21 cellular contexts compared by ENCODE assay signal in genomic region chr12:113095405-113095804, GRCh38. TPM values are rescaled to one million over a fixed set of nuclear protein-coding genes. Genes with fewer than 3 reads are reported as not detected.
A peak's percentile ranks its signal among the peaks of the same experiment; 100 is the strongest.
DNase-seq lines count a peak whose midpoint lies in the region; ATAC-seq and TF ChIP-seq lines count a peak whose summit lies in the region.
"Had no signal": no experiment of that assay in that cellular context is flagged by ENCODE, and none has a peak within 500 bp of the region (broad histone marks: within the 10 kb centered on the region; RNA-seq: fewer than 3 reads in every experiment).

No MANE protein-coding gene starts in this region.

- peaks cover 5% of the 10 kb centered on the region; the same call in 1 of the 2 replicates for H4K20me1 ChIP-seq in Karpas-422 (ENCODE audit: insufficient read depth, low read depth, low read length)
- H4K20me1 ChIP-seq in H9 (ENCODE audit: control insufficient read depth, insufficient read depth, insufficient read length), result no peaks in the 10 kb centered on the region

- no peak for TF ChIP-seq CTCF in CD8-positive, alpha-beta T cell (IDR thresholded peaks at IDR 0.05)
- no peak for TF ChIP-seq CTCF in H9 (conservative IDR thresholded peaks at IDR 0.05)

- no peaks in the 10 kb centered on the region for H3K23me2 ChIP-seq in H9 (ENCODE audit: insufficient read length, low read depth, low read length, poor library complexity, severe bottlenecking)

- DNase-seq in CD8-positive, alpha-beta T cell, result no peak
- DNase-seq in Karpas-422 (no peak), T-helper 17 cell (no peak), glomerular visceral epithelial cell (ENCODE audit: extremely low spot score) (no peak), H9 (no peak)
- no peak for DNase-seq in naive thymus-derived CD4-positive, alpha-beta T cell
- DNase-seq: CD4-positive, CD25-positive, alpha-beta regulatory T cell; DMS153; GF-D8; GM23248; NCI-H1105; NCI-H2081; NCI-H2171; NCI-H524 treated with DMSO at 0.1 percent for 48 hours; NCI-H82 had no signal

- no peak overlapping the region for H4K91ac ChIP-seq in H9 (ENCODE audit: insufficient read length, low read depth, low read length)

- H3K27me3 ChIP-seq in CD8-positive, alpha-beta T cell (ENCODE audit: insufficient read depth, low read length), result no peaks in the 10 kb centered on the region
- H3K27me3 ChIP-seq in Karpas-422 (ENCODE audit: low read length) (no peaks in the 10 kb centered on the region), H9 (ENCODE audit: insufficient read depth, low read length) (no peaks in the 10 kb centered on the region)
- no peaks in the 10 kb centered on the region for H3K27me3 ChIP-seq in naive thymus-derived CD4-positive, alpha-beta T cell (ENCODE audit: control insufficient read depth in 2 of 2, insufficient read depth in 2 of 2, low read length in 2 of 2)
- H3K27me3 ChIP-seq: SJSA1 had no signal

- H2BK120ac ChIP-seq in H9 (ENCODE audit: low read depth, low read length, poor library complexity, severe bottlenecking), result no peak overlapping the region

- H3K14ac ChIP-seq in H9 (ENCODE audit: insufficient read depth, low read length), result no peak overlapping the region

- H3K4me1 Mint-ChIP-seq in CD8-positive, alpha-beta T cell (ENCODE audit: low read depth), result peaks cover 37% of the 10 kb centered on the region
- H3K4me1 Mint-ChIP-seq in T-helper 17 cell (peaks cover 39% of the 10 kb centered on the region), H9 (peaks cover 19 to 25% of the 10 kb centered on the region in 2 experiments)
- peaks cover 0 to 65% (median 54%) of the 10 kb centered on the region in 7 donors for H3K4me1 Mint-ChIP-seq in naive thymus-derived CD4-positive, alpha-beta T cell

- H3K56ac ChIP-seq in H9 (ENCODE audit: insufficient read length, low read depth, low read length), result no peak overlapping the region

- H3K23ac ChIP-seq in H9 (ENCODE audit: insufficient read length, low read depth, low read length), result no peak overlapping the region

- H3K4ac ChIP-seq in H9 (ENCODE audit: low read depth, low read length), result no peak overlapping the region

- H3K9me3 Mint-ChIP-seq in CD8-positive, alpha-beta T cell, result no peaks in the 10 kb centered on the region
- H3K9me3 Mint-ChIP-seq in naive thymus-derived CD4-positive, alpha-beta T cell, result peaks cover 0 to 2% (median 0%) of the 10 kb centered on the region in 11 donors
- no peaks in the 10 kb centered on the region; a peak in 1 of 5 replicates for H3K9me3 Mint-ChIP-seq in H9

- H3K18ac ChIP-seq in H9 (ENCODE audit: insufficient read length, low read depth, low read length), result no peak overlapping the region

- H4K5ac ChIP-seq in H9 (ENCODE audit: insufficient read length, low read depth, low read length), result no peak overlapping the region

- H2BK12ac ChIP-seq in H9 (ENCODE audit: insufficient read length, low read depth, low read length), result no peak overlapping the region

- peaks cover 5% of the 10 kb centered on the region for H3K36me3 Mint-ChIP-seq in CD8-positive, alpha-beta T cell
- H3K36me3 Mint-ChIP-seq in T-helper 17 cell (ENCODE audit: low read depth) (peaks cover 3% of the 10 kb centered on the region), H9 (ENCODE audit: insufficient read depth in 1 of 3, low read depth in 3 of 3) (no peaks in the 10 kb centered on the region; a peak in 1 of 7 replicates)
- H3K36me3 Mint-ChIP-seq in naive thymus-derived CD4-positive, alpha-beta T cell, result peaks cover 0 to 15% (median 0%) of the 10 kb centered on the region in 5 donors

- no peak overlapping the region for H2BK20ac ChIP-seq in H9 (ENCODE audit: low read depth, low read length, poor library complexity, severe bottlenecking)

- H3K27ac Mint-ChIP-seq in CD8-positive, alpha-beta T cell, result peak overlapping the region; percentile 18
- H3K27ac Mint-ChIP-seq in T-helper 17 cell (peak overlapping the region; percentile 85), H9 (no peak overlapping the region)
- peak overlapping the region in 8 of 9 donors; percentile 6 to 77 (median 62) for H3K27ac Mint-ChIP-seq in naive thymus-derived CD4-positive, alpha-beta T cell

- H2BK5ac ChIP-seq in H9 (ENCODE audit: insufficient read length, low read length), result no peak overlapping the region

- ATAC-seq in CD8-positive, alpha-beta T cell, result no peak
- ATAC-seq in T-helper 17 cell, result no peak
- no peak for ATAC-seq in naive thymus-derived CD4-positive, alpha-beta T cell
- no peak for ATAC-seq in GM18858 (IDR thresholded peaks at IDR 0.05; ENCODE audit: unreplicated experiment)
- no peak for ATAC-seq in GM19328 (IDR thresholded peaks at IDR 0.05; ENCODE audit: unreplicated experiment)
- ATAC-seq: Right ventricle myocardium inferior had no signal

- peaks cover 32% of the 10 kb centered on the region for H3K4me1 ChIP-seq in CD8-positive, alpha-beta T cell (ENCODE audit: insufficient read depth, low read length)
- peaks cover 74% of the 10 kb centered on the region for H3K4me1 ChIP-seq in Karpas-422 (ENCODE audit: low read length)
- peaks cover 4 to 42% of the 10 kb centered on the region in 2 donors for H3K4me1 ChIP-seq in naive thymus-derived CD4-positive, alpha-beta T cell (ENCODE audit: control insufficient read depth in 2 of 2, insufficient read depth in 2 of 2, low read length in 2 of 2)
- H3K4me1 ChIP-seq in H9 (ENCODE audit: insufficient read depth, low read length), result no peaks in the 10 kb centered on the region
- H3K4me1 ChIP-seq: HAP-1, SJSA1 had no signal

- H3K9ac ChIP-seq in Karpas-422 (ENCODE audit: low read length), result no peak overlapping the region
- H3K9ac ChIP-seq in H9 (ENCODE audit: extremely low read depth, insufficient read length, low read length), result no peak overlapping the region
- H3K9ac ChIP-seq: GM23248 had no signal

- CTCF ChIA-PET in CD8-positive, alpha-beta T cell (lab: Charles Lee), result interaction anchor here (1.5 to 11.0 kb wide), 2 partner anchors 46 to 79 kb away, joined by 3 to 113 read pairs; no protein-coding TSS in a partner anchor
- CTCF ChIA-PET in naive thymus-derived CD4-positive, alpha-beta T cell (lab: Charles Lee), result interaction anchor here (0.6 to 6.4 kb wide), 3 partner anchors 44 to 112 kb away, joined by 3 to 73 read pairs (median 3); no protein-coding TSS in a partner anchor

- no peaks in the 10 kb centered on the region for H3K79me1 ChIP-seq in H9 (ENCODE audit: insufficient read depth, low read depth, low read length, poor library complexity, severe bottlenecking)

- H2BK15ac ChIP-seq in H9 (ENCODE audit: low read depth, low read length), result no peak overlapping the region

- H3K79me2 ChIP-seq in Karpas-422 (ENCODE audit: low read length), result no peaks in the 10 kb centered on the region
- H3K79me2 ChIP-seq in H9 (ENCODE audit: insufficient read depth, low read length), result no peaks in the 10 kb centered on the region

- no peaks in the 10 kb centered on the region for H3K27me3 Mint-ChIP-seq in CD8-positive, alpha-beta T cell (ENCODE audit: low read depth)
- no peaks in the 10 kb centered on the region for H3K27me3 Mint-ChIP-seq in T-helper 17 cell
- H3K27me3 Mint-ChIP-seq in naive thymus-derived CD4-positive, alpha-beta T cell, result no peaks in the 10 kb centered on the region
- peaks cover 23% of the 10 kb centered on the region for H3K27me3 Mint-ChIP-seq in H9 (ENCODE audit: low read depth)
- H3K27me3 Mint-ChIP-seq: CD4-positive, CD25-positive, alpha-beta regulatory T cell had no signal

- H3K36me3 ChIP-seq in CD8-positive, alpha-beta T cell (ENCODE audit: insufficient read depth, low read length), result no peaks in the 10 kb centered on the region
- H3K36me3 ChIP-seq in Karpas-422 (ENCODE audit: insufficient read depth, low read length), result peaks cover 66% of the 10 kb centered on the region
- peaks cover 0 to 24% (median 0%) of the 10 kb centered on the region in 3 experiments for H3K36me3 ChIP-seq in naive thymus-derived CD4-positive, alpha-beta T cell (ENCODE audit: control insufficient read depth in 2 of 3, insufficient read depth in 3 of 3, low read length in 3 of 3)
- H3K36me3 ChIP-seq: HAP-1, SJSA1 had no signal

- no CpG with 5 or more reads among the region's 6 CpGs for WGBS in H9 (ENCODE audit: extremely low coverage, insufficient read length, low lambda C conversion rate)

- H2AFZ ChIP-seq in Karpas-422 (ENCODE audit: low read length) (no peak overlapping the region), H9 (ENCODE audit: low read length) (no peak overlapping the region)
- H2AFZ ChIP-seq: GM23248 had no signal

- H2AK5ac ChIP-seq in H9 (ENCODE audit: insufficient read length, low read length), result no peak overlapping the region

- no peak overlapping the region for H3K4me3 Mint-ChIP-seq in CD8-positive, alpha-beta T cell
- H3K4me3 Mint-ChIP-seq in T-helper 17 cell, result peak overlapping the region; percentile 15
- no peak overlapping the region for H3K4me3 Mint-ChIP-seq in naive thymus-derived CD4-positive, alpha-beta T cell
- peak overlapping the region in 1 of 2 experiments; percentile 68; a peak in 2 of 5 replicates for H3K4me3 Mint-ChIP-seq in H9
- H3K4me3 Mint-ChIP-seq: CD4-positive, CD25-positive, alpha-beta regulatory T cell had no signal

- H3K27ac ChIP-seq in CD8-positive, alpha-beta T cell (ENCODE audit: low read depth, low read length), result no peak overlapping the region
- peak overlapping the region; percentile 26; the same call in 1 of the 2 replicates for H3K27ac ChIP-seq in Karpas-422 (ENCODE audit: low read length)
- no peak overlapping the region for H3K27ac ChIP-seq in naive thymus-derived CD4-positive, alpha-beta T cell (ENCODE audit: low read depth, low read length)
- H3K27ac ChIP-seq in H9 (ENCODE audit: insufficient read length, low read depth, low read length), result no peak overlapping the region
- H3K27ac ChIP-seq: GM23248, SJSA1 had no signal

- no peak overlapping the region for H4K8ac ChIP-seq in H9 (replicated peaks; ENCODE audit: insufficient read length, low read depth, low read length)

- no peak overlapping the region for H3K4me3 ChIP-seq in CD8-positive, alpha-beta T cell (ENCODE audit: low read depth, low read length)
- H3K4me3 ChIP-seq in Karpas-422 (ENCODE audit: low read length), result no peak overlapping the region
- no peak overlapping the region for H3K4me3 ChIP-seq in naive thymus-derived CD4-positive, alpha-beta T cell (ENCODE audit: low read length)
- H3K4me3 ChIP-seq: GM23248, HAP-1, SJSA1 had no signal

- no peak overlapping the region for H3T11ph ChIP-seq in H9 (ENCODE audit: low read length)

- POLR2A ChIA-PET in CD8-positive, alpha-beta T cell (lab: Charles Lee), result no interaction called here
- POLR2A ChIA-PET in naive thymus-derived CD4-positive, alpha-beta T cell (lab: Charles Lee), result interaction anchor here (0.6 kb wide), 1 partner anchor 128 kb away, joined by 4 read pairs; no protein-coding TSS in a partner anchor

- intact Hi-C loops in CD8-positive, alpha-beta T cell (cut with DNase I, micrococcal nuclease), result loop anchor here in 1 of 2 experiments (5.0 kb wide), 1 partner anchor 77 kb away; no protein-coding TSS in a partner anchor
- intact Hi-C loops in naive thymus-derived CD4-positive, alpha-beta T cell (cut with micrococcal nuclease), result loop anchor here in 1 of 2 donors (5.0 kb wide), 1 partner anchor 103 kb away; no protein-coding TSS in a partner anchor

- H3K9me3 ChIP-seq in CD8-positive, alpha-beta T cell (ENCODE audit: low read length), result no peaks in the 10 kb centered on the region
- no peaks in the 10 kb centered on the region for H3K9me3 ChIP-seq in Karpas-422 (ENCODE audit: low read length)
- no peaks in the 10 kb centered on the region for H3K9me3 ChIP-seq in T-helper 17 cell (ENCODE audit: control insufficient read depth, low read length, poor library complexity, severe bottlenecking)
- no peaks in the 10 kb centered on the region for H3K9me3 ChIP-seq in naive thymus-derived CD4-positive, alpha-beta T cell (ENCODE audit: control insufficient read depth in 2 of 3, low read length in 3 of 3)
- H3K9me3 ChIP-seq in H9 (ENCODE audit: control insufficient read depth, low read depth, low read length), result no peaks in the 10 kb centered on the region
- H3K9me3 ChIP-seq: HAP-1, SJSA1 had no signal

- H3K9me2 ChIP-seq in Karpas-422 (replicated peaks; ENCODE audit: insufficient read depth, low read length), result no peaks in the 10 kb centered on the region

- H3K4me2 ChIP-seq in Karpas-422 (ENCODE audit: low read depth, low read length, poor library complexity, severe bottlenecking), result no peak overlapping the region
- H3K4me2 ChIP-seq in H9 (ENCODE audit: insufficient read depth, insufficient read length, low read length), result no peak overlapping the region

RNA-seq across cellular contexts. Expression of gene DTX1, which starts 38.9 kb away (rescaled TPM):
- 1 to 10 TPM; 4.6 to 4.7 TPM for total RNA-seq in CD8-positive, alpha-beta T cell
- total RNA-seq in Karpas-422 (2014; rRNA removed; shearing (Covaris generic); ENCODE audit: low replicate concordance), result 227 and 481 TPM in 2 replicates
- 10 to 100 TPM; 20.7 to 27.7 TPM for total RNA-seq in T-helper 17 cell
- total RNA-seq in naive thymus-derived CD4-positive, alpha-beta T cell, result 10 to 100 TPM in 2 of 5 experiments, 1 to 10 TPM in 2, not detected in 1; 4.2 to 15.8 (median 8.8) TPM
- 1 to 10 TPM in 1 of 2 donors, under 1 TPM in 1; 0.80 to 4.2 TPM for polyA plus RNA-seq in naive thymus-derived CD4-positive, alpha-beta T cell
- total RNA-seq in H9 (2021), result 3.0 and 3.5 TPM in 2 replicates
- total RNA-seq: GM23248, SJSA1 had no signal
- polyA plus RNA-seq: BJ, GM23248 had no signal

RNA-seq across cellular contexts. Expression of gene RASAL1, which starts 40.2 kb away (rescaled TPM):
- 1 to 10 TPM; 2.3 to 2.8 TPM for total RNA-seq in CD8-positive, alpha-beta T cell
- total RNA-seq in Karpas-422 (2014; rRNA removed; shearing (Covaris generic); ENCODE audit: low replicate concordance), result 3.3 and 3.4 TPM in 2 replicates
- total RNA-seq in T-helper 17 cell, result under 1 TPM; 0.15 to 0.89 TPM
- 1 to 10 TPM in 3 of 5 experiments, under 1 TPM in 2; 0.19 to 1.6 (median 1.1) TPM for total RNA-seq in naive thymus-derived CD4-positive, alpha-beta T cell
- 1 to 10 TPM; 1.6 to 2.1 TPM for polyA plus RNA-seq in naive thymus-derived CD4-positive, alpha-beta T cell
- total RNA-seq in H9 (2021), result 2.3 and 2.7 TPM in 2 replicates
- total RNA-seq: CD4-positive, CD25-positive, alpha-beta regulatory T cell; GM23248; Right ventricle myocardium inferior; SJSA1 had no signal
- polyA plus RNA-seq: BJ, GM23248 had no signal

RNA-seq across cellular contexts. Expression of gene CFAP73, which starts 54.1 kb away (rescaled TPM):
- under 1 TPM; 0.54 to 0.86 TPM for total RNA-seq in CD8-positive, alpha-beta T cell
- not detected in 2 replicates for total RNA-seq in Karpas-422 (2014; rRNA removed; shearing (Covaris generic); ENCODE audit: low replicate concordance)
- total RNA-seq in T-helper 17 cell (not detected), H9 (2021) (not detected in 2 replicates)
- under 1 TPM in 3 of 5 experiments, not detected in 2; 0.29 to 0.88 (median 0.48) TPM for total RNA-seq in naive thymus-derived CD4-positive, alpha-beta T cell
- polyA plus RNA-seq in naive thymus-derived CD4-positive, alpha-beta T cell, result not detected
- total RNA-seq: GM23248, Right ventricle myocardium inferior, SJSA1 had no signal
- polyA plus RNA-seq: BJ; CD4-positive, CD25-positive, alpha-beta regulatory T cell; GM23248 had no signal

Comparison
In these comparisons a context has a peak if more than half of its experiments do, and no peak if none do; other contexts are left out.
1. H3K27ac Mint-ChIP-seq: peak in CD8-positive, alpha-beta T cell (single experiment), T-helper 17 cell (single experiment) and naive thymus-derived CD4-positive, alpha-beta T cell (8 of 9); none in H9 (0 of 3).